1 cellular context compared by ENCODE assay signal in genomic region chr21:36643374-36644250, GRCh38.
TF ChIP-seq lines count a peak whose summit lies in the region.

No MANE protein-coding gene starts in this region.

TF ChIP-seq in GM23338, 12 proteins besides CTCF, POLR2A, EP300 and RAD21 (continued from another document):
- TF ChIP-seq, protein P1, sequence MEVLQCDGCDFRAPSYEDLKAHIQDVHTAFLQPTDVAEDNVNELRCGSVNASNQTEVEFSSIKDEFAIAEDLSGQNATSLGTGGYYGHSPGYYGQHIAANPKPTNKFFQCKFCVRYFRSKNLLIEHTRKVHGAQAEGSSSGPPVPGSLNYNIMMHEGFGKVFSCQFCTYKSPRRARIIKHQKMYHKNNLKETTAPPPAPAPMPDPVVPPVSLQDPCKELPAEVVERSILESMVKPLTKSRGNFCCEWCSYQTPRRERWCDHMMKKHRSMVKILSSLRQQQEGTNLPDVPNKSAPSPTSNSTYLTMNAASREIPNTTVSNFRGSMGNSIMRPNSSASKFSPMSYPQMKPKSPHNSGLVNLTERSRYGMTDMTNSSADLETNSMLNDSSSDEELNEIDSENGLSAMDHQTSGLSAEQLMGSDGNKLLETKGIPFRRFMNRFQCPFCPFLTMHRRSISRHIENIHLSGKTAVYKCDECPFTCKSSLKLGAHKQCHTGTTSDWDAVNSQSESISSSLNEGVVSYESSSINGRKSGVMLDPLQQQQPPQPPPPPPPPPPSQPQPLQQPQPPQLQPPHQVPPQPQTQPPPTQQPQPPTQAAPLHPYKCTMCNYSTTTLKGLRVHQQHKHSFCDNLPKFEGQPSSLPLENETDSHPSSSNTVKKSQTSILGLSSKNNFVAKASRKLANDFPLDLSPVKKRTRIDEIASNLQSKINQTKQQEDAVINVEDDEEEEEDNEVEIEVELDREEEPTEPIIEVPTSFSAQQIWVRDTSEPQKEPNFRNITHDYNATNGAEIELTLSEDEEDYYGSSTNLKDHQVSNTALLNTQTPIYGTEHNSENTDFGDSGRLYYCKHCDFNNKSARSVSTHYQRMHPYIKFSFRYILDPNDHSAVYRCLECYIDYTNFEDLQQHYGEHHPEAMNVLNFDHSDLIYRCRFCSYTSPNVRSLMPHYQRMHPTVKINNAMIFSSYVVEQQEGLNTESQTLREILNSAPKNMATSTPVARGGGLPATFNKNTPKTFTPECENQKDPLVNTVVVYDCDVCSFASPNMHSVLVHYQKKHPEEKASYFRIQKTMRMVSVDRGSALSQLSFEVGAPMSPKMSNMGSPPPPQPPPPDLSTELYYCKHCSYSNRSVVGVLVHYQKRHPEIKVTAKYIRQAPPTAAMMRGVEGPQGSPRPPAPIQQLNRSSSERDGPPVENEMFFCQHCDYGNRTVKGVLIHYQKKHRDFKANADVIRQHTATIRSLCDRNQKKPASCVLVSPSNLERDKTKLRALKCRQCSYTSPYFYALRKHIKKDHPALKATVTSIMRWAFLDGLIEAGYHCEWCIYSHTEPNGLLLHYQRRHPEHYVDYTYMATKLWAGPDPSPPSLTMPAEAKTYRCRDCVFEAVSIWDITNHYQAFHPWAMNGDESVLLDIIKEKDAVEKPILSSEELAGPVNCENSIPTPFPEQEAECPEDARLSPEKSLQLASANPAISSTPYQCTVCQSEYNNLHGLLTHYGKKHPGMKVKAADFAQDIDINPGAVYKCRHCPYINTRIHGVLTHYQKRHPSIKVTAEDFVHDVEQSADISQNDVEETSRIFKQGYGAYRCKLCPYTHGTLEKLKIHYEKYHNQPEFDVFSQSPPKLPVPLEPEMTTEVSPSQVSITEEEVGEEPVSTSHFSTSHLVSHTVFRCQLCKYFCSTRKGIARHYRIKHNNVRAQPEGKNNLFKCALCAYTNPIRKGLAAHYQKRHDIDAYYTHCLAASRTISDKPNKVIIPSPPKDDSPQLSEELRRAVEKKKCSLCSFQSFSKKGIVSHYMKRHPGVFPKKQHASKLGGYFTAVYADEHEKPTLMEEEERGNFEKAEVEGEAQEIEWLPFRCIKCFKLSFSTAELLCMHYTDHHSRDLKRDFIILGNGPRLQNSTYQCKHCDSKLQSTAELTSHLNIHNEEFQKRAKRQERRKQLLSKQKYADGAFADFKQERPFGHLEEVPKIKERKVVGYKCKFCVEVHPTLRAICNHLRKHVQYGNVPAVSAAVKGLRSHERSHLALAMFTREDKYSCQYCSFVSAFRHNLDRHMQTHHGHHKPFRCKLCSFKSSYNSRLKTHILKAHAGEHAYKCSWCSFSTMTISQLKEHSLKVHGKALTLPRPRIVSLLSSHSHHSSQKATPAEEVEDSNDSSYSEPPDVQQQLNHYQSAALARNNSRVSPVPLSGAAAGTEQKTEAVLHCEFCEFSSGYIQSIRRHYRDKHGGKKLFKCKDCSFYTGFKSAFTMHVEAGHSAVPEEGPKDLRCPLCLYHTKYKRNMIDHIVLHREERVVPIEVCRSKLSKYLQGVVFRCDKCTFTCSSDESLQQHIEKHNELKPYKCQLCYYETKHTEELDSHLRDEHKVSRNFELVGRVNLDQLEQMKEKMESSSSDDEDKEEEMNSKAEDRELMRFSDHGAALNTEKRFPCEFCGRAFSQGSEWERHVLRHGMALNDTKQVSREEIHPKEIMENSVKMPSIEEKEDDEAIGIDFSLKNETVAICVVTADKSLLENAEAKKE (CRISPR knock-in tag; IDR thresholded peaks at IDR 0.05), result no peak
- TF ChIP-seq, protein P2, sequence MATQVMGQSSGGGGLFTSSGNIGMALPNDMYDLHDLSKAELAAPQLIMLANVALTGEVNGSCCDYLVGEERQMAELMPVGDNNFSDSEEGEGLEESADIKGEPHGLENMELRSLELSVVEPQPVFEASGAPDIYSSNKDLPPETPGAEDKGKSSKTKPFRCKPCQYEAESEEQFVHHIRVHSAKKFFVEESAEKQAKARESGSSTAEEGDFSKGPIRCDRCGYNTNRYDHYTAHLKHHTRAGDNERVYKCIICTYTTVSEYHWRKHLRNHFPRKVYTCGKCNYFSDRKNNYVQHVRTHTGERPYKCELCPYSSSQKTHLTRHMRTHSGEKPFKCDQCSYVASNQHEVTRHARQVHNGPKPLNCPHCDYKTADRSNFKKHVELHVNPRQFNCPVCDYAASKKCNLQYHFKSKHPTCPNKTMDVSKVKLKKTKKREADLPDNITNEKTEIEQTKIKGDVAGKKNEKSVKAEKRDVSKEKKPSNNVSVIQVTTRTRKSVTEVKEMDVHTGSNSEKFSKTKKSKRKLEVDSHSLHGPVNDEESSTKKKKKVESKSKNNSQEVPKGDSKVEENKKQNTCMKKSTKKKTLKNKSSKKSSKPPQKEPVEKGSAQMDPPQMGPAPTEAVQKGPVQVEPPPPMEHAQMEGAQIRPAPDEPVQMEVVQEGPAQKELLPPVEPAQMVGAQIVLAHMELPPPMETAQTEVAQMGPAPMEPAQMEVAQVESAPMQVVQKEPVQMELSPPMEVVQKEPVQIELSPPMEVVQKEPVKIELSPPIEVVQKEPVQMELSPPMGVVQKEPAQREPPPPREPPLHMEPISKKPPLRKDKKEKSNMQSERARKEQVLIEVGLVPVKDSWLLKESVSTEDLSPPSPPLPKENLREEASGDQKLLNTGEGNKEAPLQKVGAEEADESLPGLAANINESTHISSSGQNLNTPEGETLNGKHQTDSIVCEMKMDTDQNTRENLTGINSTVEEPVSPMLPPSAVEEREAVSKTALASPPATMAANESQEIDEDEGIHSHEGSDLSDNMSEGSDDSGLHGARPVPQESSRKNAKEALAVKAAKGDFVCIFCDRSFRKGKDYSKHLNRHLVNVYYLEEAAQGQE (IDR thresholded peaks at IDR 0.05; ENCODE audit: unreplicated experiment), result no peak
- no peak for TF ChIP-seq CREB1 (CRISPR knock-in tag; IDR thresholded peaks at IDR 0.05; ENCODE audit: low read depth)
